ENCODE assay signal across 17 cellular contexts in genomic region chr18:211582-211981, GRCh38.
"Had no signal": no experiment of that assay in that cellular context is flagged by ENCODE, and none has a peak within 500 bp of the region (broad histone marks: within the 10 kb centered on the region; RNA-seq: fewer than 3 reads in every experiment).

No MANE protein-coding gene starts in this region.

- H3K9me3 ChIP-seq: gastroesophageal sphincter, heart right ventricle, left ventricle myocardium inferior, right atrium auricular region, tibial nerve had no signal

- H3K27ac Mint-ChIP-seq: activated CD4-positive, alpha-beta memory T cell treated with anti-CD3 and anti-CD28 coated beads for 36 hours; activated naive CD8-positive, alpha-beta T cell treated with anti-CD3 and anti-CD28 coated beads, Interleukin-2, amount 10 ng/mL, durations not matched to agents 7 days and 5 days; memory B cell; progenitor cell of endocrine pancreas; stimulated activated naive CD8-positive, alpha-beta T cell treated with anti-CD3 and anti-CD28 coated beads, Interleukin-15, Interleukin-2, amounts not matched to agents 100 ng/mL and 50 ng/mL, for 24 hours; T-helper 2 cell treated with Interferon-gamma antibody and Interleukin-4, amounts not matched to agents 5 μg/mL and 100 μg/mL, for 36 hours had no signal

- H3K27ac ChIP-seq: gastroesophageal sphincter, heart right ventricle, left ventricle myocardium inferior, right atrium auricular region, tibial nerve had no signal

- H3K27me3 Mint-ChIP-seq: activated CD4-positive, alpha-beta memory T cell treated with anti-CD3 and anti-CD28 coated beads for 36 hours; activated naive CD8-positive, alpha-beta T cell treated with anti-CD3 and anti-CD28 coated beads, Interleukin-2, amount 10 ng/mL, durations not matched to agents 7 days and 5 days; memory B cell; progenitor cell of endocrine pancreas; stimulated activated naive CD8-positive, alpha-beta T cell treated with anti-CD3 and anti-CD28 coated beads, Interleukin-15, Interleukin-2, amounts not matched to agents 100 ng/mL and 50 ng/mL, for 24 hours had no signal

- ATAC-seq: gastroesophageal sphincter, heart right ventricle had no signal

- H3K4me3 Mint-ChIP-seq: activated CD4-positive, alpha-beta memory T cell treated with anti-CD3 and anti-CD28 coated beads for 36 hours; activated naive CD8-positive, alpha-beta T cell treated with anti-CD3 and anti-CD28 coated beads, Interleukin-2, amount 10 ng/mL, durations not matched to agents 7 days and 5 days; memory B cell; stimulated activated naive CD8-positive, alpha-beta T cell treated with anti-CD3 and anti-CD28 coated beads, Interleukin-15, Interleukin-2, amounts not matched to agents 100 ng/mL and 50 ng/mL, for 24 hours; T-helper 2 cell treated with Interferon-gamma antibody and Interleukin-4, amounts not matched to agents 5 μg/mL and 100 μg/mL, for 36 hours had no signal

- H3K4me1 Mint-ChIP-seq: memory B cell had no signal

- H3K27me3 ChIP-seq: gastroesophageal sphincter, heart right ventricle, right atrium auricular region, tibial nerve had no signal

- DNase-seq: activated CD4-positive, alpha-beta memory T cell treated with anti-CD3 and anti-CD28 coated beads for 36 hours; activated gamma-delta T cell treated with Interleukin-2 at 50 U/mL for 16 hours; activated naive CD8-positive, alpha-beta T cell treated with anti-CD3 and anti-CD28 coated beads, Interleukin-2, amount 10 ng/mL, durations not matched to agents 7 days and 5 days; activated T-cell treated with anti-CD3 and anti-CD28 coated beads, Interleukin-2, amount 50 U/mL, for 48 hours; amygdala; caudate nucleus; heart right ventricle; left ventricle myocardium inferior; occipital lobe; stimulated activated CD4-positive, alpha-beta T cell treated with anti-CD3 and anti-CD28 coated beads, Interleukin-2, amount 100 ng/mL, for 24 hours had no signal

- H3K9me3 Mint-ChIP-seq: activated CD4-positive, alpha-beta memory T cell treated with anti-CD3 and anti-CD28 coated beads for 36 hours; activated naive CD8-positive, alpha-beta T cell treated with anti-CD3 and anti-CD28 coated beads, Interleukin-2, amount 10 ng/mL, durations not matched to agents 7 days and 5 days; memory B cell; stimulated activated naive CD8-positive, alpha-beta T cell treated with anti-CD3 and anti-CD28 coated beads, Interleukin-15, Interleukin-2, amounts not matched to agents 100 ng/mL and 50 ng/mL, for 24 hours; T-helper 2 cell treated with Interferon-gamma antibody and Interleukin-4, amounts not matched to agents 5 μg/mL and 100 μg/mL, for 36 hours had no signal

- H3K4me3 ChIP-seq: gastroesophageal sphincter, heart right ventricle, left ventricle myocardium inferior, right atrium auricular region, tibial nerve had no signal

- H3K4me1 ChIP-seq: gastroesophageal sphincter, heart right ventricle, left ventricle myocardium inferior, right atrium auricular region, tibial nerve had no signal
